1 cellular context compared by ENCODE assay signal in genomic region chr2:95342556-95343320, GRCh38.
TF ChIP-seq lines count a peak whose summit lies in the region.

No MANE protein-coding gene starts in this region.

TF ChIP-seq in HepG2, 621 proteins besides CTCF, POLR2A, EP300 and RAD21:
- TF ChIP-seq RBFOX2 (IDR thresholded peaks at IDR 0.05; ENCODE audit: low read depth, low read length): no peak
- TF ChIP-seq PHF20 (CRISPR knock-in tag; IDR thresholded peaks at IDR 0.05): no peak
- no peak for TF ChIP-seq ZNF160 (CRISPR knock-in tag; IDR thresholded peaks at IDR 0.05)
